Comparison of ENCODE assay signal across 18 cellular contexts in the genomic region with DNA sequence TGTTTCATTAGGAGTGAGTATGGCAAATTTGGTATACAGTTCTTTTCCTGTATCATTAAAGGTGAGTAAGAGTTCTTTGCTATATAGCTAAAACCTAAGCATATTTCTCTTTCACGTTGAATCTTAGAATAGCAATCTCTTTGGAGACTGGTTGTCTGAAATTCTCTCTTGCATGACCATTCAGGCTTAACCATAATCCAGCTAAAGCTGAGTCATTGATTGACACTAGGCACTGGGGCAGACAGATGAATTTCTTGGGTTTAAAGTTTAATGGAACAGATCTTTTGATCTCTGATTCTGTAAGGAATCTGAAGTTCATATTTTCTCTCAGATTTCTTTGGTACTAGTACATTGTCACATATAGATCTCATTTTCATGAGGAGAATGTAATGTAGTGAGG.
"Had no signal": no experiment of that assay in that cellular context is flagged by ENCODE, and none has a peak within 500 bp of the region (broad histone marks: within the 10 kb centered on the region; RNA-seq: fewer than 3 reads in every experiment).

No MANE protein-coding gene starts in this region.

- H3K27me3 ChIP-seq: gastrocnemius medialis, tibial artery had no signal

- H3K4me1 ChIP-seq: gastrocnemius medialis, tibial artery had no signal

- DNase-seq: activated CD4-positive, alpha-beta T cell treated with anti-CD3 and anti-CD28 coated beads, Interleukin-2, amount 10 ng/mL, durations not matched to agents 24 days and 14 days; activated CD4-positive, CD25-positive, alpha-beta regulatory T cell; activated CD8-positive, alpha-beta memory T cell treated with anti-CD3 and anti-CD28 coated beads, Interleukin-2, amount 50 U/mL, for 4 hours; activated CD8-positive, alpha-beta T cell treated with anti-CD3 and anti-CD28 coated beads, Interleukin-2, amount 10 ng/mL, durations not matched to agents 7 days and 5 days; activated gamma-delta T cell; activated T-cell treated with anti-CD3 and anti-CD28 coated beads, Interleukin-2, amount 50 U/mL, for 48 hours; amygdala; cerebellar nuclear complex; effector CD8-positive, alpha-beta T cell; gastrocnemius medialis; left ventricle myocardium superior; naive thymus-derived CD8-positive, alpha-beta T cell; retina; stimulated activated CD4-positive, alpha-beta T cell treated with anti-CD3 and anti-CD28 coated beads, Interleukin-15, amount 100 ng/mL, for 24 hours; stimulated activated CD4-positive, alpha-beta T cell treated with anti-CD3 and anti-CD28 coated beads, Interleukin-4, amount 100 ng/mL, for 1 hour; stimulated activated naive CD4-positive, alpha-beta T cell; T-helper 17 cell; tibial artery had no signal

- H3K9me3 ChIP-seq: gastrocnemius medialis had no signal

- H3K27ac ChIP-seq: gastrocnemius medialis, tibial artery had no signal

- H3K4me3 ChIP-seq: gastrocnemius medialis, tibial artery had no signal

- H3K36me3 ChIP-seq: gastrocnemius medialis, tibial artery had no signal
